In the genomic region with DNA sequence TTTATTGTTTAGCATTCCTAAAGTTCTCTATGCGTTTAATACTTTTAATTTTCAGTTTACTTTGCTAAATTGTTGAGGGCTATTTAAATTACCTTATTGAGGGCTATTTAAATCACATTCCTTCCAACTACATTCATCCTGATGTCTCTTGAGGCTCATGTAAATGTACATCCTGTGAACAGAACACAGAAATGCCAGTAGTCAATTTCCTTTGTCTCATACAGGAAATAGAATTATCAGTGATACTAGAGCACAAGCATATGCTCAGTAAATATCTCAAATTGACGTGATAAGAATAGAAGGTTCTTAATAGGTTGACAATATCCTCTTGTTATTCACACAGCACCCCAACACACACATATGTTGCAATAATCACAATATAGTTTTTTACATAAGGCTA, we compare ENCODE assay signal across 27 cellular contexts.
DNase-seq lines count a peak whose midpoint lies in the region; ATAC-seq, FAIRE-seq and TF ChIP-seq lines count a peak whose summit lies in the region.
"Had no signal": no experiment of that assay in that cellular context is flagged by ENCODE, and none has a peak within 500 bp of the region (broad histone marks: within the 10 kb centered on the region; RNA-seq: fewer than 3 reads in every experiment).

No MANE protein-coding gene starts in this region.

- no peak overlapping the region for H3K14ac ChIP-seq in neuronal stem cell (ENCODE audit: low read length)

- H2AK5ac ChIP-seq in neuronal stem cell (ENCODE audit: low read depth, low read length): no peak overlapping the region

- no peaks in the 10 kb centered on the region for H3K79me2 ChIP-seq in ACC112 (ENCODE audit: control insufficient read depth, insufficient read depth, low read length, unreplicated experiment)

- peak overlapping the region; percentile 42 for H3K4me3 ChIP-seq in ACC112 (ENCODE audit: low read depth, low read length)
- peak overlapping the region; percentile 31 for H3K4me3 ChIP-seq in SK-N-MC
- H3K4me3 ChIP-seq in neuronal stem cell (ENCODE audit: low read length in 2 of 2): no peak overlapping the region
- H3K4me3 ChIP-seq: A549, PC-9, SJCRH30 had no signal

- no peaks in the 10 kb centered on the region for H3K79me1 ChIP-seq in neuronal stem cell (ENCODE audit: low read depth, low read length)

- H2AFZ ChIP-seq in ACC112 (ENCODE audit: low read length, unreplicated experiment): peak overlapping the region; percentile 69
- H2AFZ ChIP-seq in neuronal stem cell (ENCODE audit: low read length): peak overlapping the region; percentile 56
- H2AFZ ChIP-seq: PC-9 had no signal

- H4K8ac ChIP-seq in neuronal stem cell (ENCODE audit: low read depth, low read length): no peak overlapping the region

- no peak for TF ChIP-seq POLR2A in H54 (IDR thresholded peaks at IDR 0.05; ENCODE audit: low read depth, low read length)

- H3K27ac ChIP-seq in ACC112 (ENCODE audit: low read depth, low read length) (no peak overlapping the region), SK-N-MC (peak overlapping the region; percentile 65; the same call in 1 of the 2 replicates), neuronal stem cell (replicated peaks; ENCODE audit: low read length) (no peak overlapping the region)
- H3K27ac ChIP-seq: A549, PC-9, SJCRH30 had no signal

- H3K9ac ChIP-seq in SK-N-MC (ENCODE audit: insufficient read length) (no peak overlapping the region), neuronal stem cell (ENCODE audit: low read depth, low read length, poor library complexity) (no peak overlapping the region)

- H3K36me3 ChIP-seq in ACC112 (ENCODE audit: insufficient read depth, low read length) (no peaks in the 10 kb centered on the region), SK-N-MC (ENCODE audit: insufficient read depth, low read length) (no peaks in the 10 kb centered on the region), neuronal stem cell (replicated peaks in 1 of 2; ENCODE audit: control insufficient read depth in 2 of 2, insufficient read depth in 2 of 2, low read length in 2 of 2) (no peaks in the 10 kb centered on the region)
- H3K36me3 ChIP-seq: SJCRH30 had no signal

- no peak overlapping the region for H2BK15ac ChIP-seq in neuronal stem cell (ENCODE audit: low read length)

- H3K4ac ChIP-seq in neuronal stem cell (ENCODE audit: low read length): no peak overlapping the region

- H4K91ac ChIP-seq in neuronal stem cell (ENCODE audit: low read depth, low read length, poor library complexity): no peak overlapping the region

- H3K23ac ChIP-seq in neuronal stem cell (ENCODE audit: low read depth, low read length, poor library complexity): no peak overlapping the region

- H3K27me3 ChIP-seq in ACC112 (ENCODE audit: insufficient read depth, low read length) (no peaks in the 10 kb centered on the region), neuronal stem cell (ENCODE audit: control insufficient read depth in 3 of 3, insufficient read depth in 3 of 3, low read depth in 1 of 3, low read length in 3 of 3) (no peaks in the 10 kb centered on the region)

- FAIRE-seq in H54 (lab: Jason Lieb, UNC): peak; percentile 53
- FAIRE-seq: A549, GM12892, H1 had no signal

- H2BK12ac ChIP-seq in neuronal stem cell (ENCODE audit: low read length): no peak overlapping the region

- no peak overlapping the region for H3K18ac ChIP-seq in neuronal stem cell (ENCODE audit: low read length)

- no peak overlapping the region for H3K4me2 ChIP-seq in neuronal stem cell (ENCODE audit: insufficient read depth, low read length, poor library complexity, severe bottlenecking)
- H3K4me2 ChIP-seq: A549, PC-9 had no signal

- no peak overlapping the region for H2BK5ac ChIP-seq in neuronal stem cell (ENCODE audit: low read length)

- no peaks in the 10 kb centered on the region for H3K4me1 ChIP-seq in ACC112 (ENCODE audit: control insufficient read depth, insufficient read depth, low read length, unreplicated experiment)
- H3K4me1 ChIP-seq in neuronal stem cell (ENCODE audit: control insufficient read depth in 2 of 2, insufficient read depth in 1 of 2, low read depth in 1 of 2, low read length in 2 of 2): no peaks in the 10 kb centered on the region
- H3K4me1 ChIP-seq: A549, SJCRH30 had no signal

- no peak overlapping the region for H2BK120ac ChIP-seq in neuronal stem cell (ENCODE audit: low read depth, low read length)

- no CpG with 5 or more reads among the region's 2 CpGs for WGBS in neuronal stem cell (ENCODE audit: extremely low coverage in 2 of 2, insufficient read length in 2 of 2, insufficient replicate concordance in 1 of 2), 2 donors

- DNase-seq in H54 (ENCODE audit: insufficient read length, low spot score): no peak
- no peak for DNase-seq in SK-N-MC (ENCODE audit: low read depth, low spot score)
- no peak for DNase-seq in neuronal stem cell (ENCODE audit: low spot score)
- DNase-seq in middle frontal gyrus (ENCODE audit: extremely low spot score, low spot score): no peak
- no peak for DNase-seq in activated CD8-positive, alpha-beta memory T cell treated with anti-CD3 and anti-CD28 coated beads for 24 hours
- DNase-seq: CD8-positive, alpha-beta memory T cell; DMS 273 treated with DMSO at 0.1 percent for 48 hours; DMS79; EL; GF-D8; Kasumi-1; NCI-H1105 treated with DMSO at 0.1 percent for 48 hours; NCI-H146; NCI-H1930; NCI-H2107; NCI-H446 treated with DMSO at 0.1 percent for 48 hours; NCI-H526; NCI-H82; PC-9; SJCRH30 had no signal

- H3K9me3 ChIP-seq in SK-N-MC (ENCODE audit: low read depth, low read length): no peaks in the 10 kb centered on the region
- H3K9me3 ChIP-seq in neuronal stem cell (replicated peaks in 1 of 2; ENCODE audit: control insufficient read depth in 2 of 2, insufficient read depth in 1 of 2, low read depth in 1 of 2, low read length in 2 of 2): peaks cover 0 to 2% of the 10 kb centered on the region in 2 donors
- H3K9me3 ChIP-seq: SJCRH30 had no signal

- no peak for ATAC-seq in HG03439 (IDR thresholded peaks at IDR 0.05; ENCODE audit: unreplicated experiment)
- ATAC-seq: A549, HCT116, Right ventricle myocardium inferior had no signal

Comparison
In these comparisons a context has a peak if more than half of its experiments do, and no peak if none do; other contexts are left out.
1. H3K4me3 ChIP-seq: peak in ACC112 (single experiment) and SK-N-MC (single experiment); none in neuronal stem cell (0 of 2).